15 cellular contexts compared by ENCODE assay signal in the genomic region with DNA sequence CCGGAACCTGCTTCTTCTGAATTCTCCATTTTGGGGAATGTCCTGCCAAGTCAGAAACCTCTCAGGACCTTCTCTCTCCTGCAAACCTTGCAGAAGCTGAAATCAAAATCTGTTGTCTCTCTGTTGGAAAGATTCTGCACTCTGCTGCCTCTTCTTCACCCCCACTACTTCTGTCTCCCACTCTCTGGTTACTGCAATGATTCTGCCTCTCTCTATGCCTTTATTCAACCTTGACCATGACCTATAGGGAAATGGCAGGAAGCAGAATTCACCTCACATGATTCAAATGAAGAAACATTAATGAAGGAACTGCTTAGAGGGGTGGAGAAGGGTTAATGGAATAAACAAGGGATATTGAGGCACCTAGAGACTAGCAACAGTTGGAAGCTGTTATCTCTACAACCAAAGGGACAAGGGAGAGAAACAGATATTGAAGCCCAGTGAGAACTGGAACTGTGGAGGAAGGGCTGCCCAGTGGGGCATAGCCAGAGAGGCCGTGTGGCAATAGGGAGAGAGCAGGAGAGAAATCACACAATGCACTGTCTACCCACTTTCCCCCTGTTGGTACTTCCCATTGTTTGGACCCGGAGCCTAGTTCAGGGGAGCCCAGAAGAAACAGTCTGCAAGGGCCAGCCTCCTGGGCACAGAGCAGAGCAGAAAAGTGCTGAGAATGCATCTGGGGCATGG.
"Had no signal": no experiment of that assay in that cellular context is flagged by ENCODE, and none has a peak within 500 bp of the region (broad histone marks: within the 10 kb centered on the region; RNA-seq: fewer than 3 reads in every experiment).

No MANE protein-coding gene starts in this region.

- H3K4me3 ChIP-seq: esophagus squamous epithelium, neural progenitor cell, pancreas, SJCRH30, transverse colon had no signal

- H3K36me3 ChIP-seq: esophagus squamous epithelium, neural progenitor cell, pancreas, SJCRH30, transverse colon had no signal

- H3K27ac ChIP-seq: esophagus squamous epithelium, neural progenitor cell, SJCRH30, transverse colon had no signal

- H3K9me3 Mint-ChIP-seq: neural progenitor cell had no signal

- H3K36me3 Mint-ChIP-seq: neural progenitor cell had no signal

- H3K4me2 ChIP-seq: neural progenitor cell had no signal

- H2AFZ ChIP-seq: neural progenitor cell had no signal

- H3K27me3 ChIP-seq: esophagus squamous epithelium, neural progenitor cell, pancreas, SJCRH30, transverse colon had no signal

- FAIRE-seq: colon, endothelial cell of umbilical vein, pancreas had no signal

- ATAC-seq: activated CD8-positive, alpha-beta T cell treated with anti-CD3 and anti-CD28 coated beads, Interleukin-2, amount 10 ng/mL, durations not matched to agents 7 days and 5 days; pancreas had no signal

- H3K9me3 ChIP-seq: esophagus squamous epithelium, pancreas, SJCRH30, transverse colon had no signal

- H3K9ac ChIP-seq: neural progenitor cell had no signal

- H3K4me3 Mint-ChIP-seq: activated CD4-positive, alpha-beta T cell treated with anti-CD3 and anti-CD28 coated beads, Interleukin-2, amount 10 ng/mL, durations not matched to agents 24 days and 14 days; activated CD8-positive, alpha-beta T cell treated with anti-CD3 and anti-CD28 coated beads, Interleukin-2, amount 10 ng/mL, durations not matched to agents 7 days and 5 days; neural progenitor cell had no signal

- DNase-seq: activated CD4-positive, alpha-beta T cell treated with anti-CD3 and anti-CD28 coated beads, Interleukin-2, amount 10 ng/mL, durations not matched to agents 24 days and 14 days; activated CD4-positive, CD25-positive, alpha-beta regulatory T cell; activated CD8-positive, alpha-beta T cell treated with anti-CD3 and anti-CD28 coated beads, Interleukin-2, amount 10 ng/mL, durations not matched to agents 7 days and 5 days; activated naive CD4-positive, alpha-beta T cell treated with anti-CD3 and anti-CD28 coated beads, Interleukin-2, amount 50 U/mL, for 16 hours; amniotic stem cell; esophagus squamous epithelium; glutamatergic neuron; pancreas; SJCRH30; stimulated activated CD4-positive, alpha-beta T cell treated with anti-CD3 and anti-CD28 coated beads, Interleukin-12 subunit alpha, Interleukin-12 subunit beta, amount 100 ng/mL, for 4 hours; stimulated activated CD4-positive, alpha-beta T cell treated with anti-CD3 and anti-CD28 coated beads, Interleukin-2, amount 100 ng/mL, for 24 hours; transverse colon had no signal
